Comparison of ENCODE assay signal across 19 cellular contexts in the genomic region with DNA sequence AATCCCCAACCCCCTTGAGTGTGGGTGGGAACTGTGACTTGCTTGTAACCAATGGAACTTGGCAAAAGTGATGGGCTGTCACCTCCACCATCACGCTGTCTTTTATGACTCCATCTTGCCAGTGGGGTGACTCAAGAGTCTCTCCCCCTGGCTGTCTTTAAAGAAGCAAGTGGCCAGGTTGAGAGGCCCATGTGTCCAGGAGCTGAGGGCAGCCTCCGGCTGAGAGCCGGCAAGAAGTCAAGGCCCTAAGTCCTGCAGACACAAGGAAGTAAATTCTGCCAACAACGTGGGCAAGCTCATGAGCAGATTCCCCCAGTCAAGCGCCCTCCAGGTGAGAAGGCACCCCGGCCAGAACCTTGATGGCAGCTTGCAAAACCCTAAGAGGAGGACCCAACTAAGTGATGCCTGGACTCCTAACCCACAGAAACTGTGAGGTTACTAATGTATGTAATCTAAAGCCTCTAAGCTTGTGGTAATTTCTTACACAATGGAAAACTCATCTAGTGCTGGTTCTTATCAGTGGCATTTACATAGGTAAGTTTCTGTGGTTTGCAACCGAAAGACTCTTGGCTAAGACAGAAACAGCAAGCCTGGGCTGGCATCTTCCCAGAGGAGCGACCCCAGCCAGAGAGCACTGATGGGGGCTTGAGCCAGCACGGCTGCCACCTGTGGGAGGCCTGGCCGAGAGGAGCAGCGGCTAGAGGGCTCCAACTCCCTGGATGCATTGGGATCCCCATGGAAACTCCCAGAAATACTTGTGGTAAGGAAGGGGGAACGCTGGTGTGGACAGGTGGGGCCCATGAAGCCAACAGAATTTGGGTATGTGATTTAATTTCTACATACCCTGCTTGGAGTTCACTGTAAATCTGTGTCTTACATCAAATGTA. TPM values are rescaled to one million over a fixed set of nuclear protein-coding genes. Genes with fewer than 3 reads are reported as not detected.
DNase-seq lines count a peak whose midpoint lies in the region; ATAC-seq and TF ChIP-seq lines count a peak whose summit lies in the region.
"Had no signal": no experiment of that assay in that cellular context is flagged by ENCODE, and none has a peak within 500 bp of the region (broad histone marks: within the 10 kb centered on the region; RNA-seq: fewer than 3 reads in every experiment).

No MANE protein-coding gene starts in this region.

- H3K4me1 ChIP-seq in sigmoid colon (no peaks in the 10 kb centered on the region), GM23248 (ENCODE audit: insufficient read depth) (no peaks in the 10 kb centered on the region)
- H3K4me1 ChIP-seq: tibial artery had no signal

- no peak overlapping the region for H3K27ac Mint-ChIP-seq in activated CD4-positive, alpha-beta T cell treated with anti-CD3 and anti-CD28 coated beads for 36 hours
- peak overlapping the region; percentile 65 for H3K27ac Mint-ChIP-seq in activated naive CD8-positive, alpha-beta T cell treated with anti-CD3 and anti-CD28 coated beads, Interleukin-2, amount 50 U/mL, for 24 hours
- H3K27ac Mint-ChIP-seq: activated naive CD8-positive, alpha-beta T cell; CD4-positive, CD25-positive, alpha-beta regulatory T cell had no signal

- no peak overlapping the region for H2AFZ ChIP-seq in GM23248

- no peak for TF ChIP-seq EP300 in sigmoid colon (IDR thresholded peaks at IDR 0.05)

- H3K36me3 ChIP-seq in sigmoid colon (no peaks in the 10 kb centered on the region), GM23248 (ENCODE audit: low read depth) (no peaks in the 10 kb centered on the region)
- H3K36me3 ChIP-seq: tibial artery had no signal

- no peak for DNase-seq in activated CD4-positive, alpha-beta T cell treated with anti-CD3 and anti-CD28 coated beads for 36 hours
- DNase-seq in activated CD4-positive, alpha-beta T cell treated with anti-CD3 and anti-CD28 coated beads, Interleukin-2, amount 50 U/mL, for 1 hour: no peak
- DNase-seq in GM12865 (ENCODE audit: low read depth) (peak; percentile 39), sigmoid colon (peak; percentile 45), GM23248 (no peak), NAMALWA (ENCODE audit: low spot score) (no peak)
- peak; percentile 15 for DNase-seq in activated naive CD8-positive, alpha-beta T cell treated with anti-CD3 and anti-CD28 coated beads, Interleukin-2, amount 50 U/mL, for 24 hours
- DNase-seq: CD4-positive, CD25-positive, alpha-beta regulatory T cell; effector CD8-positive, alpha-beta T cell; midbrain; NCI-H1092; NCI-H82; right cardiac atrium had no signal

- POLR2A ChIA-PET in activated CD4-positive, alpha-beta T cell treated with anti-CD3 and anti-CD28 coated beads for 36 hours (lab: Charles Lee): interaction anchor here (0.5 kb wide), 1 partner anchor 553 kb away, joined by 3 read pairs; no protein-coding TSS in a partner anchor

- CTCF ChIA-PET in activated CD4-positive, alpha-beta T cell treated with anti-CD3 and anti-CD28 coated beads for 36 hours (lab: Charles Lee): interaction anchor here (1.0 to 2.6 kb wide), 2 partner anchors 14 to 254 kb away, joined by 3 to 11 read pairs; no protein-coding TSS in a partner anchor

- intact Hi-C loops in activated CD4-positive, alpha-beta T cell treated with anti-CD3 and anti-CD28 coated beads for 36 hours (cut with DNase I, micrococcal nuclease): no loop called here
- intact Hi-C loops in sigmoid colon (cut with DNase I): no loop called here

- TF ChIP-seq CTCF in GM12865 (IDR thresholded peaks at IDR 0.05; ENCODE audit: insufficient read depth, low read depth, low read length, missing control alignments) (no peak), sigmoid colon (IDR thresholded peaks at IDR 0.05) (no peak)

- H3K4me3 ChIP-seq in GM12865 (ENCODE audit: low read depth, low read length) (no peak overlapping the region), sigmoid colon (no peak overlapping the region), GM23248 (no peak overlapping the region)
- H3K4me3 ChIP-seq: tibial artery had no signal

- H3K27me3 Mint-ChIP-seq in activated CD4-positive, alpha-beta T cell treated with anti-CD3 and anti-CD28 coated beads for 36 hours: peaks cover 16% of the 10 kb centered on the region
- peaks cover 37% of the 10 kb centered on the region for H3K27me3 Mint-ChIP-seq in activated naive CD8-positive, alpha-beta T cell treated with anti-CD3 and anti-CD28 coated beads, Interleukin-2, amount 50 U/mL, for 24 hours

- no peak overlapping the region for H3K9ac ChIP-seq in GM23248

- in situ Hi-C loops in GM23248 (cut with MboI): no loop called here

- no peak overlapping the region for H3K4me3 Mint-ChIP-seq in activated CD4-positive, alpha-beta T cell treated with anti-CD3 and anti-CD28 coated beads for 36 hours
- H3K4me3 Mint-ChIP-seq in activated naive CD8-positive, alpha-beta T cell treated with anti-CD3 and anti-CD28 coated beads, Interleukin-2, amount 50 U/mL, for 24 hours: no peak overlapping the region
- H3K4me3 Mint-ChIP-seq: activated naive CD8-positive, alpha-beta T cell; CD4-positive, CD25-positive, alpha-beta regulatory T cell had no signal

- H3K36me3 Mint-ChIP-seq in activated CD4-positive, alpha-beta T cell treated with anti-CD3 and anti-CD28 coated beads for 36 hours (ENCODE audit: low read depth): no peaks in the 10 kb centered on the region
- H3K36me3 Mint-ChIP-seq in activated naive CD8-positive, alpha-beta T cell treated with anti-CD3 and anti-CD28 coated beads, Interleukin-2, amount 50 U/mL, for 24 hours (ENCODE audit: low read depth): no peaks in the 10 kb centered on the region
- H3K36me3 Mint-ChIP-seq: activated naive CD8-positive, alpha-beta T cell; CD4-positive, CD25-positive, alpha-beta regulatory T cell had no signal

- no peak for TF ChIP-seq POLR2A in sigmoid colon (IDR thresholded peaks at IDR 0.05)

- no peaks in the 10 kb centered on the region for H3K9me3 Mint-ChIP-seq in activated CD4-positive, alpha-beta T cell treated with anti-CD3 and anti-CD28 coated beads for 36 hours (ENCODE audit: low read depth)
- H3K9me3 Mint-ChIP-seq in activated naive CD8-positive, alpha-beta T cell treated with anti-CD3 and anti-CD28 coated beads, Interleukin-2, amount 50 U/mL, for 24 hours: no peaks in the 10 kb centered on the region

- H3K27me3 ChIP-seq in sigmoid colon (peaks cover 0 to 9% (median 0%) of the 10 kb centered on the region in 3 donors), GM23248 (replicated peaks; ENCODE audit: insufficient read depth) (peaks cover 79% of the 10 kb centered on the region)

- no peaks in the 10 kb centered on the region for H3K79me2 ChIP-seq in GM23248 (ENCODE audit: insufficient read depth)

- H3K9me3 ChIP-seq in sigmoid colon (no peaks in the 10 kb centered on the region), GM23248 (ENCODE audit: low read depth) (no peaks in the 10 kb centered on the region)
- H3K9me3 ChIP-seq: tibial artery had no signal

- no peaks in the 10 kb centered on the region for H3K9me2 ChIP-seq in GM23248 (ENCODE audit: insufficient read depth)

- H3K27ac ChIP-seq in sigmoid colon (no peak overlapping the region), GM23248 (no peak overlapping the region)
- H3K27ac ChIP-seq: RWPE1, tibial artery had no signal

- no peaks in the 10 kb centered on the region for H3F3A ChIP-seq in GM23248 (ENCODE audit: insufficient read depth)

- no peak overlapping the region for H3K4me2 ChIP-seq in GM23248 (ENCODE audit: unreplicated experiment)

- H4K20me1 ChIP-seq in GM23248 (ENCODE audit: insufficient read depth): no peaks in the 10 kb centered on the region

- ATAC-seq in activated CD4-positive, alpha-beta T cell treated with anti-CD3 and anti-CD28 coated beads for 36 hours: peak; percentile 70
- peak; percentile 78 for ATAC-seq in activated naive CD8-positive, alpha-beta T cell treated with anti-CD3 and anti-CD28 coated beads, Interleukin-2, amount 50 U/mL, for 24 hours
- ATAC-seq in GM21526 (IDR thresholded peaks at IDR 0.05; ENCODE audit: low FRiP score, unreplicated experiment): no peak
- ATAC-seq: right cardiac atrium had no signal

- peaks cover 5% of the 10 kb centered on the region for H3K4me1 Mint-ChIP-seq in activated CD4-positive, alpha-beta T cell treated with anti-CD3 and anti-CD28 coated beads for 36 hours
- peaks cover 25% of the 10 kb centered on the region for H3K4me1 Mint-ChIP-seq in activated naive CD8-positive, alpha-beta T cell treated with anti-CD3 and anti-CD28 coated beads, Interleukin-2, amount 50 U/mL, for 24 hours
- H3K4me1 Mint-ChIP-seq: CD4-positive, CD25-positive, alpha-beta regulatory T cell had no signal

- WGBS in sigmoid colon, 2 donors: 84% methylated on average over 12 of the region's 12 CpGs
- WGBS in GM23248 (ENCODE audit: low coverage in 1 of 2, low lambda C conversion rate in 2 of 2, missing lambda C conversion rate in 2 of 2), 2 experiments: 38% methylated on average over 12 of the region's 12 CpGs

RNA-seq across cellular contexts. Expression of a gene that starts 49.3 kb away (rescaled TPM):
- total RNA-seq in activated CD4-positive, alpha-beta T cell treated with anti-CD3 and anti-CD28 coated beads for 36 hours: not detected
- not detected for total RNA-seq in sigmoid colon
- not detected for polyA plus RNA-seq in sigmoid colon
- not detected in 2 replicates for total RNA-seq in GM23248 (2014; rRNA removed; shearing (Covaris generic))
- polyA plus RNA-seq in GM23248 (2016; fragmentation: Nextera tagmentation; extraction: Ambion mirVana): not detected in 2 replicates
- total RNA-seq: A172; CD4-positive, CD25-positive, alpha-beta regulatory T cell; kidney epithelial cell; right cardiac atrium had no signal
- polyA plus RNA-seq: CD4-positive, CD25-positive, alpha-beta regulatory T cell; right cardiac atrium had no signal

Comparison
In these comparisons a context has a peak if more than half of its experiments do, and no peak if none do; other contexts are left out.
1. DNase-seq: peak in GM12865 (single experiment), activated naive CD8-positive, alpha-beta T cell treated with anti-CD3 and anti-CD28 coated beads, Interleukin-2, amount 50 U/mL, for 24 hours (single experiment) and sigmoid colon (single experiment); none in activated CD4-positive, alpha-beta T cell treated with anti-CD3 and anti-CD28 coated beads for 36 hours (single experiment), activated CD4-positive, alpha-beta T cell treated with anti-CD3 and anti-CD28 coated beads, Interleukin-2, amount 50 U/mL, for 1 hour (single experiment), GM23248 (single experiment) and NAMALWA (single experiment).